In genomic region chr10:55280696-55281095, GRCh38 we compare ENCODE assay signal across 6 cellular contexts.
"Had no signal": no experiment of that assay in that cellular context is flagged by ENCODE, and none has a peak within 500 bp of the region (broad histone marks: within the 10 kb centered on the region; RNA-seq: fewer than 3 reads in every experiment).

No MANE protein-coding gene starts in this region.

- H3K4me3 ChIP-seq: K562 had no signal

- H3K27ac ChIP-seq: HL-60 had no signal

- DNase-seq: IMR-90, KBM-7, KG1 had no signal

- ATAC-seq: HepG2, K562 had no signal
